23 cellular contexts compared by ENCODE assay signal in genomic region chr18:48264508-48264907, GRCh38.
DNase-seq lines count a peak whose midpoint lies in the region; ATAC-seq, FAIRE-seq and TF ChIP-seq lines count a peak whose summit lies in the region.
"Had no signal": no experiment of that assay in that cellular context is flagged by ENCODE, and none has a peak within 500 bp of the region (broad histone marks: within the 10 kb centered on the region; RNA-seq: fewer than 3 reads in every experiment).

No MANE protein-coding gene starts in this region.

- H3K9me3 ChIP-seq in BE2C (no peaks in the 10 kb centered on the region), K562 (replicated peaks; ENCODE audit: control insufficient read depth, insufficient read depth, low read depth, low read length) (no peaks in the 10 kb centered on the region)
- no peaks in the 10 kb centered on the region for H3K9me3 ChIP-seq in naive thymus-derived CD4-positive, alpha-beta T cell (ENCODE audit: control insufficient read depth in 2 of 3, low read length in 3 of 3)
- H3K9me3 ChIP-seq: SJSA1 had no signal

- no peaks in the 10 kb centered on the region for H3K4me1 Mint-ChIP-seq in naive thymus-derived CD4-positive, alpha-beta T cell
- H3K4me1 Mint-ChIP-seq: activated T-helper 17 cell treated with anti-CD3 and anti-CD28 coated beads, Interleukin-2, amount 50 U/mL, for 72 hours; CD4-positive, alpha-beta memory T cell; central memory CD8-positive, alpha-beta T cell had no signal

- WGBS in K562 (ENCODE audit: insufficient coverage, low coverage, missing lambda C conversion rate), result 0% methylated on average over 6 of the region's 6 CpGs
- 85 to 90% methylated on average over 6 of the region's 6 CpGs for WGBS in lower leg skin, 2 donors

- no peak overlapping the region for H3K4me3 Mint-ChIP-seq in naive thymus-derived CD4-positive, alpha-beta T cell
- H3K4me3 Mint-ChIP-seq: activated T-helper 17 cell treated with anti-CD3 and anti-CD28 coated beads, Interleukin-2, amount 50 U/mL, for 72 hours; CD4-positive, alpha-beta memory T cell; central memory CD8-positive, alpha-beta T cell; neural crest cell; stimulated activated naive CD8-positive, alpha-beta T cell treated with anti-CD3 and anti-CD28 coated beads, Interleukin-15, Interleukin-2, amounts not matched to agents 100 ng/mL and 50 ng/mL, for 24 hours; T-helper 2 cell treated with Interferon-gamma antibody and Interleukin-4, amounts not matched to agents 5 μg/mL and 100 μg/mL, for 36 hours had no signal

- CTCF ChIA-PET in K562 (lab: Yijun Ruan, JAX; ENCODE audit: low intra/inter-chr PET ratio), result no interaction called here
- CTCF ChIA-PET in naive thymus-derived CD4-positive, alpha-beta T cell (lab: Charles Lee), result no interaction called here

- H3K4me1 ChIP-seq in BE2C (peaks cover 9% of the 10 kb centered on the region; the same call in 1 of the 2 replicates), K562 (replicated peaks in 1 of 2; ENCODE audit: control insufficient read depth in 2 of 2, insufficient read depth in 2 of 2, low read length in 2 of 2) (no peaks in the 10 kb centered on the region)
- no peaks in the 10 kb centered on the region for H3K4me1 ChIP-seq in naive thymus-derived CD4-positive, alpha-beta T cell (ENCODE audit: control insufficient read depth in 2 of 2, insufficient read depth in 2 of 2, low read length in 2 of 2)

- ATAC-seq in K562, result no peak
- no peak for ATAC-seq in naive thymus-derived CD4-positive, alpha-beta T cell
- no peak for ATAC-seq in HG03565 (IDR thresholded peaks at IDR 0.05; ENCODE audit: unreplicated experiment)
- ATAC-seq: right cardiac atrium had no signal

- no peak for TF ChIP-seq EP300 in K562 (IDR thresholded peaks at IDR 0.05; ENCODE audit: low read length)

- H3K27ac ChIP-seq in K562 (ENCODE audit: extremely low read depth, low read depth, low read length) (no peak overlapping the region), coronary artery (no peak overlapping the region)
- H3K27ac ChIP-seq in naive thymus-derived CD4-positive, alpha-beta T cell (ENCODE audit: low read depth, low read length), result no peak overlapping the region
- H3K27ac ChIP-seq: SJSA1 had no signal

- H4K20me1 ChIP-seq in K562 (replicated peaks; ENCODE audit: control insufficient read depth, insufficient read depth, low read length), result no peaks in the 10 kb centered on the region

- TF ChIP-seq POLR2A in K562 (conservative IDR thresholded peaks at IDR 0.05) (no peak), lower leg skin (IDR thresholded peaks at IDR 0.05) (no peak)

- H3K9me3 Mint-ChIP-seq in naive thymus-derived CD4-positive, alpha-beta T cell, result peaks cover 0 to 3% (median 0%) of the 10 kb centered on the region in 11 donors
- H3K9me3 Mint-ChIP-seq: activated T-helper 17 cell treated with anti-CD3 and anti-CD28 coated beads, Interleukin-2, amount 50 U/mL, for 72 hours; central memory CD8-positive, alpha-beta T cell; neural crest cell; stimulated activated naive CD8-positive, alpha-beta T cell treated with anti-CD3 and anti-CD28 coated beads, Interleukin-15, Interleukin-2, amounts not matched to agents 100 ng/mL and 50 ng/mL, for 24 hours; T-helper 2 cell treated with Interferon-gamma antibody and Interleukin-4, amounts not matched to agents 5 μg/mL and 100 μg/mL, for 36 hours had no signal

- no peak overlapping the region for H3K4me2 ChIP-seq in K562 (ENCODE audit: insufficient read depth, low read length)

- in situ Hi-C loops in K562 (cut with MboI), result no loop called here

- H3K27me3 ChIP-seq in BE2C, result no peaks in the 10 kb centered on the region
- H3K27me3 ChIP-seq in K562 (ENCODE audit: control insufficient read depth in 2 of 2, insufficient read depth in 2 of 2, low read length in 2 of 2), result no peaks in the 10 kb centered on the region; a peak in 1 of 5 replicates
- no peaks in the 10 kb centered on the region for H3K27me3 ChIP-seq in naive thymus-derived CD4-positive, alpha-beta T cell (ENCODE audit: control insufficient read depth in 2 of 2, insufficient read depth in 2 of 2, low read length in 2 of 2)

- no peak for TF ChIP-seq CTCF in BE2C (IDR thresholded peaks at IDR 0.05; ENCODE audit: low read depth, low read length)
- TF ChIP-seq CTCF in K562 (IDR thresholded peaks at IDR 0.05 in 2 of 3, conservative IDR thresholded peaks at IDR 0.05 in 1 of 3; ENCODE audit: insufficient read depth in 2 of 3, low read depth in 1 of 3, low read length in 3 of 3), result no peak
- no peak for TF ChIP-seq CTCF in coronary artery (IDR thresholded peaks at IDR 0.05)
- TF ChIP-seq CTCF in lower leg skin (IDR thresholded peaks at IDR 0.05), result no peak

- no peak for TF ChIP-seq RAD21 in K562 (CRISPR knock-in tag; conservative IDR thresholded peaks at IDR 0.05 in 1 of 2, IDR thresholded peaks at IDR 0.05 in 1 of 2)

- H3K27ac Mint-ChIP-seq in naive thymus-derived CD4-positive, alpha-beta T cell, result no peak overlapping the region
- H3K27ac Mint-ChIP-seq: activated T-helper 17 cell treated with anti-CD3 and anti-CD28 coated beads, Interleukin-2, amount 50 U/mL, for 72 hours; CD4-positive, alpha-beta memory T cell; stimulated activated naive CD8-positive, alpha-beta T cell treated with anti-CD3 and anti-CD28 coated beads, Interleukin-15, Interleukin-2, amounts not matched to agents 100 ng/mL and 50 ng/mL, for 24 hours; T-helper 2 cell treated with Interferon-gamma antibody and Interleukin-4, amounts not matched to agents 5 μg/mL and 100 μg/mL, for 36 hours had no signal

- intact Hi-C loops in K562 (cut with micrococcal nuclease) (no loop called here), lower leg skin (cut with DNase I; ENCODE audit: low total_unique reads) (no loop called here)
- intact Hi-C loops in naive thymus-derived CD4-positive, alpha-beta T cell (cut with micrococcal nuclease), result no loop called here

- H2AFZ ChIP-seq in K562 (ENCODE audit: low read depth, low read length), result no peak overlapping the region

- peaks cover 8 to 22% (median 12%) of the 10 kb centered on the region in 5 donors for H3K27me3 Mint-ChIP-seq in naive thymus-derived CD4-positive, alpha-beta T cell
- H3K27me3 Mint-ChIP-seq: activated T-helper 17 cell treated with anti-CD3 and anti-CD28 coated beads, Interleukin-2, amount 50 U/mL, for 72 hours had no signal

- no peaks in the 10 kb centered on the region for H3K9me1 ChIP-seq in K562 (ENCODE audit: control insufficient read depth, insufficient read depth, low read length)

- POLR2A ChIA-PET in K562 (lab: Yijun Ruan, JAX), result no interaction called here
- POLR2A ChIA-PET in naive thymus-derived CD4-positive, alpha-beta T cell (lab: Charles Lee), result no interaction called here

- H3K4me3 ChIP-seq in BE2C (ENCODE audit: low read depth, low read length) (no peak overlapping the region), K562 (no peak overlapping the region), coronary artery (no peak overlapping the region), lower leg skin (ENCODE audit: low read depth, poor library complexity, severe bottlenecking) (no peak overlapping the region)
- H3K4me3 ChIP-seq in naive thymus-derived CD4-positive, alpha-beta T cell (ENCODE audit: low read length), result no peak overlapping the region
- H3K4me3 ChIP-seq: SJSA1 had no signal

- FAIRE-seq in K562 (lab: Jason Lieb, UNC), result no peak
- FAIRE-seq: H1 had no signal

- DNase-seq in BE2C (peak; percentile 7), HT1080 (ENCODE audit: low read depth) (peak; percentile 54), K562 (ENCODE audit: extremely low read depth in 1 of 4, low spot score in 3 of 4) (no peak), left kidney (ENCODE audit: low read depth, low spot score) (peak; percentile 41), coronary artery (ENCODE audit: low spot score) (no peak), lower leg skin (ENCODE audit: low spot score in 2 of 2) (no peak)
- no peak for DNase-seq in naive thymus-derived CD4-positive, alpha-beta T cell
- DNase-seq: activated CD4-positive, CD25-positive, alpha-beta regulatory T cell treated with anti-CD3 and anti-CD28 coated beads, Interleukin-2, amount 50 U/mL, for 72 hours; DND-41; effector CD4-positive, alpha-beta T cell; IMR-90; NCI-H187 treated with DMSO at 0.1 percent for 48 hours; NCI-H526 treated with DMSO at 0.1 percent for 48 hours; right cardiac atrium had no signal

- BruUV-seq in K562 (replicated peaks; lab: Mats Ljungman, UMichigan), result no TSS peak

- H3K9ac ChIP-seq in K562 (ENCODE audit: insufficient read depth in 1 of 2, low read depth in 2 of 2, low read length in 2 of 2), result no peak overlapping the region

- H3K36me3 Mint-ChIP-seq in naive thymus-derived CD4-positive, alpha-beta T cell, result no peaks in the 10 kb centered on the region
- H3K36me3 Mint-ChIP-seq: CD4-positive, alpha-beta memory T cell had no signal

- H3K36me3 ChIP-seq in BE2C, result no peaks in the 10 kb centered on the region
- no peaks in the 10 kb centered on the region for H3K36me3 ChIP-seq in K562 (ENCODE audit: control insufficient read depth, insufficient read depth, low read length)
- H3K36me3 ChIP-seq in naive thymus-derived CD4-positive, alpha-beta T cell (ENCODE audit: control insufficient read depth in 2 of 3, insufficient read depth in 3 of 3, low read length in 3 of 3), result no peaks in the 10 kb centered on the region
- H3K36me3 ChIP-seq: SJSA1 had no signal

- H3K79me2 ChIP-seq in K562 (ENCODE audit: control insufficient read depth, insufficient read depth, low read length), result no peaks in the 10 kb centered on the region

TF ChIP-seq in K562, 482 proteins besides CTCF, POLR2A, EP300 and RAD21:
- no peak for TF ChIP-seq SMARCA5 (IDR thresholded peaks at IDR 0.05)
- peak; percentile 24; the same call in 1 of the 2 replicates for TF ChIP-seq RFX1 (IDR thresholded peaks at IDR 0.05)

Comparison
In these comparisons a context has a peak if more than half of its experiments do, and no peak if none do; other contexts are left out.
1. DNase-seq: peak in BE2C (single experiment), HT1080 (single experiment) and left kidney (single experiment); none in K562 (0 of 4), coronary artery (single experiment), naive thymus-derived CD4-positive, alpha-beta T cell (0 of 9) and lower leg skin (0 of 2).